Comparison of ENCODE assay signal across 12 cellular contexts in the genomic region with DNA sequence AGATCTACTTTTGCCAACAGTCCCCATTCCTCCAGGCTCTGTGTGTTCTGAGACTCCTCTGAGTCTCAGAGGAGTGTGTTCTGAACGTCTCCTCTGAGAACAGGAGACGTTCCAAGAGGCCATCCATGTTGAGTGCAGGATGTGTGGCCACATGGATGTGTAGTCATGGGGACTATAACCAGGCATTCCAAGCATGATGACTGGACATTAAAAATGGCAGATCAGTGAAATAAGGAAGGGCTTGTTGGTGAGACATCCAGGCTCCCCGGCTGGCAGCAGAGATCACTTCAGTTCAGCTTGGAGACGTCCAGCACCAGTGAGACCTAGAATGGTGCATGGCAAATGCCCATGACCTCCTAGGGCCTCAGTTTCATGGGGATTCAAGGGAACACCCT. TPM values are rescaled to one million over a fixed set of nuclear protein-coding genes. Genes with fewer than 3 reads are reported as not detected.
DNase-seq lines count a peak whose midpoint lies in the region; ATAC-seq and TF ChIP-seq lines count a peak whose summit lies in the region.
"Had no signal": no experiment of that assay in that cellular context is flagged by ENCODE, and none has a peak within 500 bp of the region (broad histone marks: within the 10 kb centered on the region; RNA-seq: fewer than 3 reads in every experiment).

No MANE protein-coding gene starts in this region.

- TF ChIP-seq CTCF in heart left ventricle (IDR thresholded peaks at IDR 0.05) (no peak), right atrium auricular region (IDR thresholded peaks at IDR 0.05) (no peak), uterus (IDR thresholded peaks at IDR 0.05) (no peak), WTC11 (IDR thresholded peaks at IDR 0.05) (no peak), omental fat pad (IDR thresholded peaks at IDR 0.05) (no peak)

- CTCF ChIA-PET in WTC11 (lab: Charles Lee): interaction anchor here (0.7 to 1.3 kb wide), 2 partner anchors 162 to 1188 kb away, joined by 3 read pairs; no protein-coding TSS in a partner anchor

- H3K27ac ChIP-seq in heart left ventricle: peak overlapping the region in 11 of 12 donors; percentile 69 to 96 (median 81)
- H3K27ac ChIP-seq in right atrium auricular region: peak overlapping the region in 1 of 2 donors; percentile 73
- peak overlapping the region; percentile 83 to 94 for H3K27ac ChIP-seq in uterus

- H3K4me1 ChIP-seq in heart left ventricle (peaks cover 0 to 50% (median 9%) of the 10 kb centered on the region in 12 donors), right atrium auricular region (peaks cover 0 to 20% of the 10 kb centered on the region in 2 donors), uterus (peaks cover 6% of the 10 kb centered on the region in 2 donors)

- TF ChIP-seq POLR2A in heart left ventricle (IDR thresholded peaks at IDR 0.05) (no peak), uterus (IDR thresholded peaks at IDR 0.05) (no peak)

- POLR2A ChIA-PET in WTC11 (lab: Charles Lee): no interaction called here

- H3K4me3 Mint-ChIP-seq in T-helper 17 cell (peak overlapping the region; percentile 91), WTC11 (no peak overlapping the region)

- H3K36me3 Mint-ChIP-seq in T-helper 17 cell (ENCODE audit: low read depth): peaks cover 2% of the 10 kb centered on the region
- H3K36me3 Mint-ChIP-seq in WTC11: peaks cover 8% of the 10 kb centered on the region

- peaks cover 0 to 9% (median 0%) of the 10 kb centered on the region in 9 donors for H3K36me3 ChIP-seq in heart left ventricle
- no peaks in the 10 kb centered on the region for H3K36me3 ChIP-seq in right atrium auricular region
- H3K36me3 ChIP-seq in uterus: no peaks in the 10 kb centered on the region

- DNase-seq in heart left ventricle (no peak), right atrium auricular region (ENCODE audit: low spot score) (no peak), T-helper 17 cell (no peak), kidney tubule cell (ENCODE audit: low spot score) (peak; percentile 56), uterus (no peak), WTC11 (ENCODE audit: low spot score) (no peak), omental fat pad (ENCODE audit: low spot score) (no peak)
- DNase-seq: activated CD8-positive, alpha-beta memory T cell treated with anti-CD3 and anti-CD28 coated beads for 24 hours; NCI-H526; stimulated activated CD4-positive, alpha-beta T cell treated with anti-CD3 and anti-CD28 coated beads, Interleukin-2, amount 100 ng/mL, for 48 hours had no signal

- peaks cover 43% of the 10 kb centered on the region for H3K4me1 Mint-ChIP-seq in T-helper 17 cell
- peaks cover 22% of the 10 kb centered on the region for H3K4me1 Mint-ChIP-seq in WTC11

- no peaks in the 10 kb centered on the region for H3K27me3 ChIP-seq in heart left ventricle
- H3K27me3 ChIP-seq in right atrium auricular region: no peaks in the 10 kb centered on the region
- no peaks in the 10 kb centered on the region for H3K27me3 ChIP-seq in uterus

- ATAC-seq in heart left ventricle: no peak
- no peak for ATAC-seq in T-helper 17 cell
- no peak for ATAC-seq in activated CD4-positive, CD25-positive, alpha-beta regulatory T cell treated with anti-CD3 and anti-CD28 coated beads, Interleukin-2, amount 50 U/mL, for 24 hours
- no peak for ATAC-seq in WTC11
- ATAC-seq in omental fat pad (ENCODE audit: low FRiP score): no peak

- H3K9me3 ChIP-seq in heart left ventricle: peaks cover 0 to 14% (median 0%) of the 10 kb centered on the region in 12 donors
- H3K9me3 ChIP-seq in right atrium auricular region: peaks cover 0 to 9% of the 10 kb centered on the region in 2 donors
- no peaks in the 10 kb centered on the region for H3K9me3 ChIP-seq in T-helper 17 cell (ENCODE audit: control insufficient read depth, low read length, poor library complexity, severe bottlenecking)
- H3K9me3 ChIP-seq in uterus: no peaks in the 10 kb centered on the region

- H3K27me3 Mint-ChIP-seq in T-helper 17 cell (no peaks in the 10 kb centered on the region), WTC11 (ENCODE audit: low read depth) (no peaks in the 10 kb centered on the region; the same call in 1 of the 2 replicates)

- H3K4me3 ChIP-seq in heart left ventricle (peak overlapping the region in 2 of 12 donors; percentile 52 to 53), right atrium auricular region (no peak overlapping the region), uterus (no peak overlapping the region)

- H3K27ac Mint-ChIP-seq in T-helper 17 cell (peak overlapping the region; percentile 95), WTC11 (no peak overlapping the region)

- 79 to 88% (median 85%) methylated on average over 4 of the region's 4 CpGs for WGBS in heart left ventricle, 4 donors

- H3K9me3 Mint-ChIP-seq in WTC11: peaks cover 13% of the 10 kb centered on the region

- intact Hi-C loops in heart left ventricle (cut with DNase I): loop anchor here in 4 of 10 donors (2.0 to 5.0 kb wide), 4 partner anchors 63 to 148 kb away; partner anchors contain the start of gene HLA-C (in 2 of the 4)
- intact Hi-C loops in uterus (cut with DNase I; ENCODE audit: low total_unique reads): no loop called here

TF ChIP-seq in WTC11, 78 proteins besides CTCF, POLR2A, EP300 and RAD21 (continues in another document):
- TF ChIP-seq, protein P1, sequence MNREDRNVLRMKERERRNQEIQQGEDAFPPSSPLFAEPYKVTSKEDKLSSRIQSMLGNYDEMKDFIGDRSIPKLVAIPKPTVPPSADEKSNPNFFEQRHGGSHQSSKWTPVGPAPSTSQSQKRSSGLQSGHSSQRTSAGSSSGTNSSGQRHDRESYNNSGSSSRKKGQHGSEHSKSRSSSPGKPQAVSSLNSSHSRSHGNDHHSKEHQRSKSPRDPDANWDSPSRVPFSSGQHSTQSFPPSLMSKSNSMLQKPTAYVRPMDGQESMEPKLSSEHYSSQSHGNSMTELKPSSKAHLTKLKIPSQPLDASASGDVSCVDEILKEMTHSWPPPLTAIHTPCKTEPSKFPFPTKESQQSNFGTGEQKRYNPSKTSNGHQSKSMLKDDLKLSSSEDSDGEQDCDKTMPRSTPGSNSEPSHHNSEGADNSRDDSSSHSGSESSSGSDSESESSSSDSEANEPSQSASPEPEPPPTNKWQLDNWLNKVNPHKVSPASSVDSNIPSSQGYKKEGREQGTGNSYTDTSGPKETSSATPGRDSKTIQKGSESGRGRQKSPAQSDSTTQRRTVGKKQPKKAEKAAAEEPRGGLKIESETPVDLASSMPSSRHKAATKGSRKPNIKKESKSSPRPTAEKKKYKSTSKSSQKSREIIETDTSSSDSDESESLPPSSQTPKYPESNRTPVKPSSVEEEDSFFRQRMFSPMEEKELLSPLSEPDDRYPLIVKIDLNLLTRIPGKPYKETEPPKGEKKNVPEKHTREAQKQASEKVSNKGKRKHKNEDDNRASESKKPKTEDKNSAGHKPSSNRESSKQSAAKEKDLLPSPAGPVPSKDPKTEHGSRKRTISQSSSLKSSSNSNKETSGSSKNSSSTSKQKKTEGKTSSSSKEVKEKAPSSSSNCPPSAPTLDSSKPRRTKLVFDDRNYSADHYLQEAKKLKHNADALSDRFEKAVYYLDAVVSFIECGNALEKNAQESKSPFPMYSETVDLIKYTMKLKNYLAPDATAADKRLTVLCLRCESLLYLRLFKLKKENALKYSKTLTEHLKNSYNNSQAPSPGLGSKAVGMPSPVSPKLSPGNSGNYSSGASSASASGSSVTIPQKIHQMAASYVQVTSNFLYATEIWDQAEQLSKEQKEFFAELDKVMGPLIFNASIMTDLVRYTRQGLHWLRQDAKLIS (CRISPR knock-in tag; IDR thresholded peaks at IDR 0.05; ENCODE audit: borderline replicate concordance): no peak
- no peak for TF ChIP-seq ZNF416 (CRISPR knock-in tag; IDR thresholded peaks at IDR 0.05)
- TF ChIP-seq, protein P2, sequence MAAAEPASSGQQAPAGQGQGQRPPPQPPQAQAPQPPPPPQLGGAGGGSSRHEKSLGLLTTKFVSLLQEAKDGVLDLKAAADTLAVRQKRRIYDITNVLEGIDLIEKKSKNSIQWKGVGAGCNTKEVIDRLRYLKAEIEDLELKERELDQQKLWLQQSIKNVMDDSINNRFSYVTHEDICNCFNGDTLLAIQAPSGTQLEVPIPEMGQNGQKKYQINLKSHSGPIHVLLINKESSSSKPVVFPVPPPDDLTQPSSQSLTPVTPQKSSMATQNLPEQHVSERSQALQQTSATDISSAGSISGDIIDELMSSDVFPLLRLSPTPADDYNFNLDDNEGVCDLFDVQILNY (CRISPR knock-in tag; IDR thresholded peaks at IDR 0.05): no peak
- TF ChIP-seq NFE2L1 (CRISPR knock-in tag; IDR thresholded peaks at IDR 0.05): no peak

RNA-seq across cellular contexts. Expression of gene POU5F1, which starts 34.3 kb away (rescaled TPM):
- total RNA-seq in heart left ventricle (1 to 10 TPM in 1 of 9 donors, under 1 TPM in 7, not detected in 1; 0.16 to 1.3 (median 0.31) TPM), right atrium auricular region (not detected), T-helper 17 cell (not detected), uterus (1 to 10 TPM in 2 of 4 donors, under 1 TPM in 1, not detected in 1; 0.67 to 2.8 (median 1.8) TPM), WTC11 (2021) (2,735 to 3,160 TPM (median 3,135 TPM) in 3 replicates), omental fat pad (1 to 10 TPM in 2 of 4 donors, under 1 TPM in 1, not detected in 1; 0.37 to 2.4 (median 1.3) TPM)
- under 1 TPM; 0.72 to 0.91 TPM for polyA plus RNA-seq in heart left ventricle
- total RNA-seq: lung microvascular endothelial cell had no signal

RNA-seq across cellular contexts. Expression of gene TCF19, which starts 46.4 kb away (rescaled TPM):
- 10 to 100 TPM in 1 of 9 donors, 1 to 10 TPM in 8; 1.8 to 12.9 (median 2.7) TPM for total RNA-seq in heart left ventricle
- 1 to 10 TPM; 1.8 to 2.6 TPM for polyA plus RNA-seq in heart left ventricle
- 1 to 10 TPM; 1.5 to 1.6 TPM for total RNA-seq in right atrium auricular region
- total RNA-seq in T-helper 17 cell: 1 to 10 TPM; 3.7 to 4.1 TPM
- total RNA-seq in uterus: 10 to 100 TPM in 3 of 4 donors, 1 to 10 TPM in 1; 3.6 to 22.3 (median 12.6) TPM
- total RNA-seq in WTC11 (2021): 10.2 to 12.7 TPM (median 10.7 TPM) in 3 replicates
- total RNA-seq in omental fat pad: 10 to 100 TPM in 1 of 4 donors, 1 to 10 TPM in 3; 1.9 to 19.5 (median 2.7) TPM

RNA-seq across cellular contexts. Expression of gene CCHCR1, which starts 47.1 kb away (rescaled TPM):
- 10 to 100 TPM in 6 of 9 donors, 1 to 10 TPM in 3; 6.0 to 16.4 (median 12.5) TPM for total RNA-seq in heart left ventricle
- polyA plus RNA-seq in heart left ventricle: 10 to 100 TPM in 1 of 2 donors, 1 to 10 TPM in 1; 10.0 to 10.3 TPM
- 1 to 10 TPM; 7.6 to 9.1 TPM for total RNA-seq in right atrium auricular region
- 10 to 100 TPM; 17.9 to 18.0 TPM for total RNA-seq in T-helper 17 cell
- total RNA-seq in uterus: 10 to 100 TPM in 2 of 4 donors, 1 to 10 TPM in 1, under 1 TPM in 1; 0.59 to 28.1 (median 12.5) TPM
- 58.7 to 62.6 TPM (median 61.4 TPM) in 3 replicates for total RNA-seq in WTC11 (2021)
- total RNA-seq in omental fat pad: 10 to 100 TPM in 1 of 4 donors, 1 to 10 TPM in 3; 4.6 to 21.1 (median 5.0) TPM

Comparison
In these comparisons a context has a peak if more than half of its experiments do, and no peak if none do; other contexts are left out.
1. RNA of gene POU5F1, which starts 34.3 kb away (total RNA-seq): 2,735 to 3,160 TPM in WTC11; 0.67 to 2.8 TPM in uterus, 0.37 to 2.4 TPM in omental fat pad, 0.16 to 1.3 TPM in heart left ventricle, not detected in T-helper 17 cell and not detected in right atrium auricular region; every median in the first group is over 100 times any median in the second.